In the genomic region with DNA sequence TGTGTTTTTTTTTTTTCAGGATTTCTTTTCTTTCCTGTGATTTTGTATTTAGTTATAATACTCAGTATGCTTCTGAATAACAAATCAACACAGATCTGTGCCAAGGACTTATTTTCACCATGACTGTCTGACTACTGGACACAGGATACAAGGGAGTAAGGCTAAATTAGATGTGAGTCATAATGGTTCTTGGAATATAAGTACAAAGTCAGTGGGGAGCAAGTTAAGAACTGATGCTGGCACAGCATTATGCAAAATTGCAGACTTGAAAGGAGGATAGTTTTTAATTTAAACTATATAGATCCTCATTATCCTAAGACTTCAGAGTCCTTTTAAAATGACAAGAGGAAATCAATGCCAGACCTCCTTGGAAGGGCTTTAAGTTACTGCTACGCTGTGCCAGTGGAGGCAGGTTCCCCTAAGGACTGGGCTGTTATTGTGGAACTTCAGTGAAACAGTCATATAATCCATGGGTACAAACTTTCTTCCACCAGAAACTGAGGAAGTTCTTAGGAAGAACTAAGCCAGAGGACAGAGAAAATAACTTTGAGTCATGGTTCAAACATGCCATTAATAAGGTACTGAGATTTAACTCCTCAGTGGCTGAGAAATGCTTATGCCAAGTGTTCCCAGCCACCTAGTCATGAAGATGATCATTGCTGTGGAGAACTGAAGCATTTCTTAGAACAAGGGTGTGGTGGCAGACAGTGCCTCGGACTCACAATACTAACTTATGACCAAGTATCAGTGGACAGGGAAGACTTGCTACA, we compare ENCODE assay signal across 14 cellular contexts.
DNase-seq lines count a peak whose midpoint lies in the region; ATAC-seq and TF ChIP-seq lines count a peak whose summit lies in the region.
"Had no signal": no experiment of that assay in that cellular context is flagged by ENCODE, and none has a peak within 500 bp of the region (broad histone marks: within the 10 kb centered on the region; RNA-seq: fewer than 3 reads in every experiment).

No MANE protein-coding gene starts in this region.

- H3K9me3 ChIP-seq in MG63 (no peaks in the 10 kb centered on the region), ovary (no peaks in the 10 kb centered on the region)
- H3K9me3 ChIP-seq: SJCRH30 had no signal

- in situ Hi-C loops in ACHN (cut with HindIII; ENCODE audit: low pct_ligation_motif_present, low pct_unique_long_range_greater_than_20kb, low sequenced_read_pairs): no loop called here

- no peak for TF ChIP-seq EP300 in ovary (IDR thresholded peaks at IDR 0.05)

- TF ChIP-seq POLR2A in ovary (IDR thresholded peaks at IDR 0.05): no peak

- H3K27me3 ChIP-seq in MG63: no peaks in the 10 kb centered on the region
- no peaks in the 10 kb centered on the region for H3K27me3 ChIP-seq in ovary
- H3K27me3 ChIP-seq: SJCRH30 had no signal

- no peak overlapping the region for H3K27ac ChIP-seq in ovary
- H3K27ac ChIP-seq: SJCRH30 had no signal

- no peak for TF ChIP-seq CTCF in ovary (IDR thresholded peaks at IDR 0.05)

- no peak for ATAC-seq in HG03571 (IDR thresholded peaks at IDR 0.05; ENCODE audit: unreplicated experiment)
- ATAC-seq: left lobe of liver had no signal

- WGBS in ovary, 3 donors: 77 to 92% (median 80%) methylated on average over 2 of the region's 2 CpGs

- no peak overlapping the region for H3K4me3 ChIP-seq in MG63
- H3K4me3 ChIP-seq in ovary: no peak overlapping the region
- H3K4me3 ChIP-seq: SJCRH30 had no signal

- intact Hi-C loops in ovary (cut with DNase I): no loop called here

- H3K36me3 ChIP-seq in MG63 (no peaks in the 10 kb centered on the region), ovary (no peaks in the 10 kb centered on the region)
- H3K36me3 ChIP-seq: SJCRH30 had no signal

- DNase-seq in ACHN: peak; percentile 27
- peak; percentile 36 for DNase-seq in MG63
- peak; percentile 30 for DNase-seq in dermis blood vessel endothelial cell
- peak; percentile 44 for DNase-seq in kidney glomerular epithelial cell (lab: John Stamatoyannopoulos, UW)
- DNase-seq in stimulated activated CD4-positive, alpha-beta T cell treated with anti-CD3 and anti-CD28 coated beads, Interleukin-12 subunit alpha, Interleukin-12 subunit beta, amount 100 ng/mL, for 4 hours: no peak
- no peak for DNase-seq in ovary
- DNase-seq in amygdala (lab: John Stamatoyannopoulos, UW): no peak
- DNase-seq: activated naive CD4-positive, alpha-beta T cell treated with anti-CD3 and anti-CD28 coated beads, Interleukin-2, amount 10 ng/mL, durations not matched to agents 7 days and 5 days; cerebellar nuclear complex; hippocampal formation; KG1; SJCRH30 had no signal

- no peaks in the 10 kb centered on the region for H3K4me1 ChIP-seq in ovary (ENCODE audit: insufficient read depth)
- H3K4me1 ChIP-seq: SJCRH30 had no signal

Comparison
In these comparisons a context has a peak if more than half of its experiments do, and no peak if none do; other contexts are left out.
1. DNase-seq: peak in ACHN (single experiment), MG63 (single experiment), dermis blood vessel endothelial cell (single experiment) and kidney glomerular epithelial cell (single experiment); none in stimulated activated CD4-positive, alpha-beta T cell treated with anti-CD3 and anti-CD28 coated beads, Interleukin-12 subunit alpha, Interleukin-12 subunit beta, amount 100 ng/mL, for 4 hours (single experiment), ovary (0 of 5) and amygdala (0 of 56).